8 cellular contexts compared by ENCODE assay signal in the genomic region with DNA sequence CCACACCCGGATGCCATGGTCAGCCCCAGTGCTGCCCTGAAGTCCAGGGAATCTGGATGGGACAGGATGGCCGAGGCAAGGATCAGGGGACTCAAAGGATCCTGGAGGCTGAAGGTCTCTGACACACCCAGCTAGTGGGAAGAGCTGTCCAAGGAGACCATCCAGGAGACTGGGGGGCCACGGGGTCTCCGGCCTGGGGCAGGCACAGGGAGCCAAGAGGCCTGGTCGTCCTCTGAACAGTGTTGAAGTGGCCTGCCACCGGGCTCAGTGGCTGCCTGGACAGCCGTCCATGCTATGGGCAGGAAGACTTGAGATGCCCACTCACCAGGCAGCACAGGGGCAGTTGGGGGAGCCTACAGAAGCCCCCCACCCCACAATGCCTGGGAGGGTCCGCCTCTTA.
"Had no signal": no experiment of that assay in that cellular context is flagged by ENCODE, and none has a peak within 500 bp of the region (broad histone marks: within the 10 kb centered on the region; RNA-seq: fewer than 3 reads in every experiment).

No MANE protein-coding gene starts in this region.

- H3K27ac ChIP-seq: HL-60 had no signal

- H3K4me1 Mint-ChIP-seq: IgD-negative memory B cell had no signal

- DNase-seq: IMR-90, KBM-7, KG1 had no signal

- H3K4me3 ChIP-seq: K562 had no signal

- FAIRE-seq: HepG2, HTR-8/SVneo, K562 had no signal

- H3K4me3 Mint-ChIP-seq: IgD-negative memory B cell had no signal

- H3K9me3 Mint-ChIP-seq: IgD-negative memory B cell had no signal

- ATAC-seq: HepG2, K562 had no signal
